ENCODE assay signal across 11 cellular contexts in the genomic region with DNA sequence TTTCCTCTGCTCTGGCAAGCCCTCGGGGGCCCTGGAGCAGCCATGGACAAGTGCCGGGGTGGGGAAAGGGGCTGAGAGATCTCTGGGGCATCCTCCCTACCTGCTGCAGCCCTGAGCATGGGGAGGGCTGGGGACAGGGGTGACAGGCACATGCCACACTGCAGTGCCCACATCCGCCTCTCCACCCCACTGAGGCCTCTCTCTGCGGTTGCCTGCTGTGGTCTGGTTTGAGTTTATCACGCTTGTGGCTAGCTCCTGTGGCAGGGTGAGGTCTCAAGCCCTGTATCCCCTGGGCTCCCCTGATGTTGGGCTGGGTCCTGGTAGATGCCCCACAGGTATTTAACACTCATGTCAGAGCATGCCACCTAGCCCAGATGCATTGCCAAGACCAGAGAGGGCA. TPM values are rescaled to one million over a fixed set of nuclear protein-coding genes. Genes with fewer than 3 reads are reported as not detected.
DNase-seq lines count a peak whose midpoint lies in the region; ATAC-seq and TF ChIP-seq lines count a peak whose summit lies in the region.
"Had no signal": no experiment of that assay in that cellular context is flagged by ENCODE, and none has a peak within 500 bp of the region (broad histone marks: within the 10 kb centered on the region; RNA-seq: fewer than 3 reads in every experiment).

No MANE protein-coding gene starts in this region.

- H3K4me1 ChIP-seq in CD8-positive, alpha-beta T cell (ENCODE audit: insufficient read depth, low read length), result peaks cover 57% of the 10 kb centered on the region
- no peaks in the 10 kb centered on the region for H3K4me1 ChIP-seq in endodermal cell (ENCODE audit: control insufficient read depth, insufficient read depth, low read length)

- no peak overlapping the region for H3K27ac ChIP-seq in CD8-positive, alpha-beta T cell (ENCODE audit: low read depth, low read length)
- H3K27ac ChIP-seq in endodermal cell (ENCODE audit: low read depth, low read length), result no peak overlapping the region
- H3K27ac ChIP-seq: neutrophil had no signal

- peaks cover 53% of the 10 kb centered on the region for H3K4me1 Mint-ChIP-seq in CD8-positive, alpha-beta T cell (ENCODE audit: low read depth)
- H3K4me1 Mint-ChIP-seq in endodermal cell, result peaks cover 14% of the 10 kb centered on the region

- CTCF ChIA-PET in CD8-positive, alpha-beta T cell (lab: Charles Lee), result interaction anchor here (2.7 to 3.5 kb wide), 2 partner anchors 85 to 170 kb away, joined by 10 to 21 read pairs; no protein-coding TSS in a partner anchor

- no peak overlapping the region for H3K9ac ChIP-seq in endodermal cell (ENCODE audit: extremely low read depth, low read length, poor library complexity, severe bottlenecking)

- ATAC-seq in CD8-positive, alpha-beta T cell, result peak; percentile 88
- ATAC-seq in HG02884 (IDR thresholded peaks at IDR 0.05; ENCODE audit: unreplicated experiment), result no peak

- peaks cover 15% of the 10 kb centered on the region for H3K27me3 Mint-ChIP-seq in CD8-positive, alpha-beta T cell (ENCODE audit: low read depth)
- peaks cover 6% of the 10 kb centered on the region for H3K27me3 Mint-ChIP-seq in endodermal cell (ENCODE audit: insufficient read depth)

- no peak for TF ChIP-seq CTCF in CD8-positive, alpha-beta T cell (IDR thresholded peaks at IDR 0.05)
- TF ChIP-seq CTCF in NB4 (IDR thresholded peaks at IDR 0.05; ENCODE audit: low read depth, low read length) (no peak), endodermal cell (conservative IDR thresholded peaks at IDR 0.05) (no peak), lower leg skin (IDR thresholded peaks at IDR 0.05) (no peak)

- no peaks in the 10 kb centered on the region for H3K9me3 ChIP-seq in CD8-positive, alpha-beta T cell (ENCODE audit: low read length)
- H3K9me3 ChIP-seq in endodermal cell (ENCODE audit: control insufficient read depth, low read length), result no peaks in the 10 kb centered on the region
- H3K9me3 ChIP-seq: neutrophil had no signal

- H3K27me3 ChIP-seq in CD8-positive, alpha-beta T cell (ENCODE audit: insufficient read depth, low read length), result no peaks in the 10 kb centered on the region
- H3K27me3 ChIP-seq in endodermal cell (ENCODE audit: control insufficient read depth, insufficient read depth, low read length, poor library complexity, severe bottlenecking), result no peaks in the 10 kb centered on the region

- no peaks in the 10 kb centered on the region for H3K36me3 Mint-ChIP-seq in CD8-positive, alpha-beta T cell
- H3K36me3 Mint-ChIP-seq in endodermal cell (ENCODE audit: low read depth), result no peaks in the 10 kb centered on the region

- no peaks in the 10 kb centered on the region for H3K9me3 Mint-ChIP-seq in CD8-positive, alpha-beta T cell
- no peaks in the 10 kb centered on the region for H3K9me3 Mint-ChIP-seq in endodermal cell

- intact Hi-C loops in CD8-positive, alpha-beta T cell (cut with DNase I, micrococcal nuclease), result loop anchor here (2.0 kb wide), 1 partner anchor 48 kb away; no protein-coding TSS in a partner anchor
- intact Hi-C loops in lower leg skin (cut with DNase I; ENCODE audit: low total_unique reads), result no loop called here

- peak; percentile 51 to 87 (median 66) for DNase-seq in CD8-positive, alpha-beta T cell
- peak; percentile 97 for DNase-seq in NB4 (ENCODE audit: low read depth)
- peak; percentile 56 for DNase-seq in activated T-cell treated with anti-CD3 and anti-CD28 coated beads for 24 hours (ENCODE audit: low read depth)
- peak; percentile 17 to 70 for DNase-seq in stimulated activated CD4-positive, alpha-beta T cell treated with anti-CD3 and anti-CD28 coated beads, Interleukin-12 subunit alpha, Interleukin-12 subunit beta, amount 100 ng/mL, for 24 hours (ENCODE audit: low read depth in 2 of 2)
- DNase-seq in endodermal cell, result no peak
- DNase-seq in lower leg skin (ENCODE audit: low spot score in 2 of 2), result no peak
- DNase-seq in putamen (ENCODE audit: low spot score), result no peak
- DNase-seq: NCI-H524 treated with DMSO at 0.1 percent for 48 hours had no signal

- TF ChIP-seq POLR2A in NB4 (IDR thresholded peaks at IDR 0.05; ENCODE audit: extremely low read depth, insufficient read length) (no peak), lower leg skin (IDR thresholded peaks at IDR 0.05) (no peak)

- peak overlapping the region; percentile 27 for H3K4me3 ChIP-seq in CD8-positive, alpha-beta T cell (ENCODE audit: low read depth, low read length)
- H3K4me3 ChIP-seq in NB4 (ENCODE audit: low read depth, low read length) (no peak overlapping the region), endodermal cell (ENCODE audit: low read length) (no peak overlapping the region), lower leg skin (ENCODE audit: low read depth, poor library complexity, severe bottlenecking) (no peak overlapping the region)

- 90 to 97% methylated on average over 3 to 5 of the region's 5 CpGs for WGBS in endodermal cell (ENCODE audit: insufficient coverage in 1 of 2, insufficient read length in 1 of 2), 2 experiments
- WGBS in lower leg skin, 2 donors, result 68 to 84% methylated on average over 5 of the region's 5 CpGs

- POLR2A ChIA-PET in CD8-positive, alpha-beta T cell (lab: Charles Lee), result interaction anchor here (1.1 to 3.2 kb wide), 3 partner anchors 10 to 58 kb away, joined by 3 to 11 read pairs (median 3); no protein-coding TSS in a partner anchor

- H3K4me3 Mint-ChIP-seq in CD8-positive, alpha-beta T cell, result peak overlapping the region; percentile 53
- no peak overlapping the region for H3K4me3 Mint-ChIP-seq in endodermal cell

- no peaks in the 10 kb centered on the region for H3K36me3 ChIP-seq in CD8-positive, alpha-beta T cell (ENCODE audit: insufficient read depth, low read length)
- H3K36me3 ChIP-seq in endodermal cell (ENCODE audit: control insufficient read depth, insufficient read depth, low read length), result no peaks in the 10 kb centered on the region
- H3K36me3 ChIP-seq: neutrophil had no signal

- no peak overlapping the region for H3K27ac Mint-ChIP-seq in CD8-positive, alpha-beta T cell
- no peak overlapping the region for H3K27ac Mint-ChIP-seq in endodermal cell

RNA-seq across cellular contexts. Expression of a gene that starts 52.9 kb away (rescaled TPM):
- not detected for total RNA-seq in CD8-positive, alpha-beta T cell
- not detected for total RNA-seq in endodermal cell
- polyA plus RNA-seq in endodermal cell (2013, experiment 1 of 2), result not detected
- not detected for polyA plus RNA-seq in endodermal cell (2013, experiment 2 of 2)
- not detected for total RNA-seq in lower leg skin
- polyA plus RNA-seq: BJ had no signal

Comparison
In these comparisons a context has a peak if more than half of its experiments do, and no peak if none do; other contexts are left out.
1. DNase-seq: peak in CD8-positive, alpha-beta T cell (7 of 7), NB4 (single experiment), activated T-cell treated with anti-CD3 and anti-CD28 coated beads for 24 hours (single experiment) and stimulated activated CD4-positive, alpha-beta T cell treated with anti-CD3 and anti-CD28 coated beads, Interleukin-12 subunit alpha, Interleukin-12 subunit beta, amount 100 ng/mL, for 24 hours (2 of 2); none in endodermal cell (single experiment), lower leg skin (0 of 2) and putamen (single experiment).